Comparison of ENCODE assay signal across 19 cellular contexts in genomic region chr13:82962422-82962821, GRCh38.
DNase-seq lines count a peak whose midpoint lies in the region; ATAC-seq, FAIRE-seq and TF ChIP-seq lines count a peak whose summit lies in the region.
"Had no signal": no experiment of that assay in that cellular context is flagged by ENCODE, and none has a peak within 500 bp of the region (broad histone marks: within the 10 kb centered on the region; RNA-seq: fewer than 3 reads in every experiment).

No MANE protein-coding gene starts in this region.

- H3K4me2 ChIP-seq in astrocyte (ENCODE audit: low read length) = peak overlapping the region; percentile 21

- H2AFZ ChIP-seq in ACC112 (ENCODE audit: low read length, unreplicated experiment) (peak overlapping the region; percentile 84), astrocyte (ENCODE audit: low read depth, low read length) (peak overlapping the region; percentile 9)

- no peak overlapping the region for H3K27ac Mint-ChIP-seq in astrocyte (ENCODE audit: unreplicated experiment)
- no peak overlapping the region for H3K27ac Mint-ChIP-seq in activated T-helper 17 cell treated with anti-CD3 and anti-CD28 coated beads, Interleukin-2, amount 50 U/mL, for 72 hours
- H3K27ac Mint-ChIP-seq: CD4-positive, alpha-beta T cell; H9; IgD-negative memory B cell had no signal

- no peak overlapping the region for H3K4me3 Mint-ChIP-seq in astrocyte (ENCODE audit: unreplicated experiment)
- no peak overlapping the region for H3K4me3 Mint-ChIP-seq in activated T-helper 17 cell treated with anti-CD3 and anti-CD28 coated beads, Interleukin-2, amount 50 U/mL, for 72 hours
- H3K4me3 Mint-ChIP-seq: CD4-positive, alpha-beta T cell; H9; IgD-negative memory B cell had no signal

- H3K27me3 ChIP-seq in ACC112 (ENCODE audit: insufficient read depth, low read length) (no peaks in the 10 kb centered on the region), astrocyte (ENCODE audit: insufficient read depth, low read length) (no peaks in the 10 kb centered on the region), gastroesophageal sphincter (no peaks in the 10 kb centered on the region)
- H3K27me3 ChIP-seq: BE2C had no signal

- H4K20me1 ChIP-seq in astrocyte (ENCODE audit: insufficient read depth, low read length) = no peaks in the 10 kb centered on the region

- H3K36me3 ChIP-seq in ACC112 (ENCODE audit: insufficient read depth, low read length) = no peaks in the 10 kb centered on the region
- no peaks in the 10 kb centered on the region for H3K36me3 ChIP-seq in astrocyte (ENCODE audit: insufficient read depth, low read length)
- no peaks in the 10 kb centered on the region for H3K36me3 ChIP-seq in gastroesophageal sphincter
- H3K36me3 ChIP-seq: BE2C had no signal

- peak overlapping the region; percentile 30 for H3K9ac ChIP-seq in astrocyte (ENCODE audit: low read length)

- no peak for TF ChIP-seq CTCF in astrocyte (IDR thresholded peaks at IDR 0.05; ENCODE audit: insufficient read depth, low read depth, low read length)
- TF ChIP-seq CTCF in gastroesophageal sphincter (IDR thresholded peaks at IDR 0.05) = no peak

- peaks cover 22% of the 10 kb centered on the region for H3K4me1 ChIP-seq in ACC112 (ENCODE audit: control insufficient read depth, insufficient read depth, low read length, unreplicated experiment)
- H3K4me1 ChIP-seq in astrocyte (ENCODE audit: insufficient read depth, low read length) = peaks cover 4% of the 10 kb centered on the region
- no peaks in the 10 kb centered on the region for H3K4me1 ChIP-seq in gastroesophageal sphincter
- H3K4me1 ChIP-seq: BE2C had no signal

- TF ChIP-seq EP300 in gastroesophageal sphincter (IDR thresholded peaks at IDR 0.05) = no peak

- TF ChIP-seq POLR2A in gastroesophageal sphincter (IDR thresholded peaks at IDR 0.05) = no peak

- DNase-seq in NCI-H226 (peak; percentile 11), astrocyte (ENCODE audit: low read depth) (peak; percentile 27), iris pigment epithelial cell (ENCODE audit: low read depth) (peak; percentile 12), islet precursor cell (no peak)
- DNase-seq: BE2C; CD4-positive, alpha-beta T cell; DMS79; H9; NCI-H187; NCI-H446; NCI-H69; PC-3 had no signal

- H3K79me2 ChIP-seq in ACC112 (ENCODE audit: control insufficient read depth, insufficient read depth, low read length, unreplicated experiment) (no peaks in the 10 kb centered on the region), astrocyte (ENCODE audit: insufficient read depth, low read length) (no peaks in the 10 kb centered on the region)

- H3K9me3 Mint-ChIP-seq in astrocyte (ENCODE audit: unreplicated experiment) = no peaks in the 10 kb centered on the region
- H3K9me3 Mint-ChIP-seq in activated T-helper 17 cell treated with anti-CD3 and anti-CD28 coated beads, Interleukin-2, amount 50 U/mL, for 72 hours = peaks cover under 1% of the 10 kb centered on the region

- H3K9me3 ChIP-seq in astrocyte (ENCODE audit: insufficient read depth, low read depth, low read length) (no peaks in the 10 kb centered on the region), gastroesophageal sphincter (no peaks in the 10 kb centered on the region)
- H3K9me3 ChIP-seq: BE2C had no signal

- no peaks in the 10 kb centered on the region for H3K36me3 Mint-ChIP-seq in astrocyte (ENCODE audit: low read depth, unreplicated experiment)
- no peaks in the 10 kb centered on the region for H3K36me3 Mint-ChIP-seq in activated T-helper 17 cell treated with anti-CD3 and anti-CD28 coated beads, Interleukin-2, amount 50 U/mL, for 72 hours (ENCODE audit: low read depth)

- peaks cover 4% of the 10 kb centered on the region for H3K4me1 Mint-ChIP-seq in astrocyte (ENCODE audit: low read depth, unreplicated experiment)
- no peaks in the 10 kb centered on the region for H3K4me1 Mint-ChIP-seq in activated T-helper 17 cell treated with anti-CD3 and anti-CD28 coated beads, Interleukin-2, amount 50 U/mL, for 72 hours
- H3K4me1 Mint-ChIP-seq: H9, IgD-negative memory B cell had no signal

- FAIRE-seq in astrocyte (lab: Jason Lieb, UNC) = no peak
- FAIRE-seq: G401.6 had no signal

- H3K27ac ChIP-seq in ACC112 (ENCODE audit: low read depth, low read length) (peak overlapping the region; percentile 77), astrocyte (ENCODE audit: low read depth, low read length) (peak overlapping the region; percentile 40), gastroesophageal sphincter (no peak overlapping the region)
- H3K27ac ChIP-seq: 22Rv1 had no signal

- ATAC-seq in HG02571 (IDR thresholded peaks at IDR 0.05; ENCODE audit: unreplicated experiment) (no peak), gastroesophageal sphincter (no peak)
- ATAC-seq in activated T-helper 17 cell treated with anti-CD3 and anti-CD28 coated beads, Interleukin-2, amount 50 U/mL, for 72 hours (replicated peaks) = no peak
- ATAC-seq: PC-3 had no signal

- WGBS in gastroesophageal sphincter (ENCODE audit: low coverage in 1 of 2), 2 donors = 27 to 31% methylated on average over 3 of the region's 3 CpGs

- no peak overlapping the region for H3K4me3 ChIP-seq in ACC112 (ENCODE audit: low read depth, low read length)
- no peak overlapping the region for H3K4me3 ChIP-seq in astrocyte (ENCODE audit: insufficient read depth, low read depth, low read length)
- no peak overlapping the region for H3K4me3 ChIP-seq in gastroesophageal sphincter

- H3K27me3 Mint-ChIP-seq in astrocyte (ENCODE audit: low read depth, unreplicated experiment) = no peaks in the 10 kb centered on the region
- no peaks in the 10 kb centered on the region for H3K27me3 Mint-ChIP-seq in activated T-helper 17 cell treated with anti-CD3 and anti-CD28 coated beads, Interleukin-2, amount 50 U/mL, for 72 hours
- H3K27me3 Mint-ChIP-seq: CD4-positive, alpha-beta T cell; IgD-negative memory B cell had no signal

Comparison
In these comparisons a context has a peak if more than half of its experiments do, and no peak if none do; other contexts are left out.
1. H3K27ac ChIP-seq: peak in ACC112 (single experiment) and astrocyte (single experiment); none in gastroesophageal sphincter (0 of 4).